ENCODE assay signal across 8 cellular contexts in genomic region chr15:74382004-74382816, GRCh38. TPM values are rescaled to one million over a fixed set of nuclear protein-coding genes. Genes with fewer than 3 reads are reported as not detected.
A peak's percentile ranks its signal among the peaks of the same experiment; 100 is the strongest.
DNase-seq lines count a peak whose midpoint lies in the region; ATAC-seq and TF ChIP-seq lines count a peak whose summit lies in the region.

No MANE protein-coding gene starts in this region.

- H3K27me3 Mint-ChIP-seq in activated naive CD8-positive, alpha-beta T cell = no peaks in the 10 kb centered on the region
- peaks cover 2% of the 10 kb centered on the region for H3K27me3 Mint-ChIP-seq in progenitor cell of endocrine pancreas

- H3K4me1 Mint-ChIP-seq in activated naive CD8-positive, alpha-beta T cell (ENCODE audit: low read depth) = peaks cover 76% of the 10 kb centered on the region
- H3K4me1 Mint-ChIP-seq in progenitor cell of endocrine pancreas (ENCODE audit: low read depth) = no peaks in the 10 kb centered on the region

- H3K27ac Mint-ChIP-seq in activated naive CD8-positive, alpha-beta T cell = peak overlapping the region; percentile 97
- H3K27ac Mint-ChIP-seq in progenitor cell of endocrine pancreas = no peak overlapping the region

- H3K36me3 ChIP-seq in MG63 = no peaks in the 10 kb centered on the region

- H3K4me3 Mint-ChIP-seq in activated naive CD8-positive, alpha-beta T cell = peak overlapping the region; percentile 30
- H3K4me3 Mint-ChIP-seq in progenitor cell of endocrine pancreas (ENCODE audit: low read depth) = no peak overlapping the region

- no peak overlapping the region for H3K4me3 ChIP-seq in MG63

- H3K9me3 Mint-ChIP-seq in activated naive CD8-positive, alpha-beta T cell (ENCODE audit: low read depth) = no peaks in the 10 kb centered on the region
- H3K9me3 Mint-ChIP-seq in progenitor cell of endocrine pancreas (ENCODE audit: low read depth) = no peaks in the 10 kb centered on the region

- no peaks in the 10 kb centered on the region for H3K9me3 ChIP-seq in MG63

- peak; percentile 76 for DNase-seq in NK-92 treated with Interleukin-12 subunit alpha and Interleukin-12 subunit beta, amount 100 ng/mL, for 24 hours (lab: John Stamatoyannopoulos, UW)
- DNase-seq in NK-92 (lab: John Stamatoyannopoulos, UW; ENCODE audit: unreplicated experiment) (no peak), MG63 (peak; percentile 91), SKM-1 treated with dmso at 0.1 percent for 144 hours (lab: John Stamatoyannopoulos, UW; ENCODE audit: unreplicated experiment) (peak; percentile 68), Right ventricle myocardium superior (peak; percentile 92), progenitor cell of endocrine pancreas (ENCODE audit: low spot score, unreplicated experiment) (peak; percentile 82)

- peak; percentile 96 for ATAC-seq in Right ventricle myocardium superior (ENCODE audit: poor library complexity)
- no peak for ATAC-seq in GM19328 (IDR thresholded peaks at IDR 0.05; ENCODE audit: unreplicated experiment)

- H3K36me3 Mint-ChIP-seq in activated naive CD8-positive, alpha-beta T cell = no peaks in the 10 kb centered on the region
- H3K36me3 Mint-ChIP-seq in progenitor cell of endocrine pancreas (ENCODE audit: insufficient read depth) = no peaks in the 10 kb centered on the region

- H3K27me3 ChIP-seq in MG63 = no peaks in the 10 kb centered on the region

- TF ChIP-seq CTCF in progenitor cell of endocrine pancreas (IDR thresholded peaks at IDR 0.05; ENCODE audit: unreplicated experiment) = peak; percentile 99

- intact Hi-C loops in Right ventricle myocardium superior (cut with DNase I) = loop anchor here (2.0 kb wide), 1 partner anchor 57 kb away; no protein-coding TSS in a partner anchor

RNA-seq across cellular contexts. Expression of gene CYP11A1, which starts 14.8 kb away (rescaled TPM):
- total RNA-seq in MG63 (2014; rRNA removed; shearing (Covaris generic); ENCODE audit: low replicate concordance) = 0.30 and 6.3 TPM in 2 replicates
- total RNA-seq in Right ventricle myocardium superior (0.51 TPM), progenitor cell of endocrine pancreas (1.6 and 2.0 TPM in 2 replicates)

RNA-seq across cellular contexts. Expression of gene SEMA7A, which starts 51.5 kb away (rescaled TPM):
- 10.5 and 12.0 TPM in 2 replicates for total RNA-seq in MG63 (2014; rRNA removed; shearing (Covaris generic); ENCODE audit: low replicate concordance)
- 1.2 TPM for total RNA-seq in Right ventricle myocardium superior
- 1.9 and 2.6 TPM in 2 replicates for total RNA-seq in progenitor cell of endocrine pancreas
